ENCODE assay signal across 17 cellular contexts in the genomic region with DNA sequence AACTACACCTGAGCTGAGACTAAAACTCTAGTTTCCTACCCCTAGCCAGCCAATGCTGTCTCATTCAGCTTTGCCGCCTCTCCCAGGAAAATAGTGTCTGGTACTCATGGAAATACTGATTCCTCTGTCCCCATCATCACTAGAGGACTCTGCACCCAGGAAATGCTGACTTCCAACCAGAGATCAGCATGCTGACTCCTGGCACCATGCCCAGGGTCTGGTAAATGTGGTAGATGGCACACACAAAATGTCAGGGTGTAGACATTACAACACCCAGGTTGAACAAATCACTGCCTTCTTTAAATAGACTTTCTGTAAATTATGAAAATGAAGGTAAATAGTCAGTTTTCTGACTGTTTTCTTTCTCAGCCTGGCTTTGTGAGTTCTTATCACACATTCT.
A peak's percentile ranks its signal among the peaks of the same experiment; 100 is the strongest.
DNase-seq lines count a peak whose midpoint lies in the region; ATAC-seq and TF ChIP-seq lines count a peak whose summit lies in the region.
"Had no signal": no experiment of that assay in that cellular context is flagged by ENCODE, and none has a peak within 500 bp of the region (broad histone marks: within the 10 kb centered on the region; RNA-seq: fewer than 3 reads in every experiment).

No MANE protein-coding gene starts in this region.

- H3K36me3 Mint-ChIP-seq in chondrocyte (ENCODE audit: low read depth): peaks cover 2% of the 10 kb centered on the region
- H3K36me3 Mint-ChIP-seq: natural killer cell had no signal

- H3K9me3 Mint-ChIP-seq in chondrocyte (ENCODE audit: low read depth): peaks cover 9% of the 10 kb centered on the region
- H3K9me3 Mint-ChIP-seq: T-helper 1 cell treated with Interleukin-12 subunit alpha and Interleukin-12 subunit beta and Interleukin-4 antibody, amounts not matched to agents 30 μg/mL and 1 μg/mL, for 36 hours had no signal

- no peak for TF ChIP-seq EP300 in stomach (IDR thresholded peaks at IDR 0.05)

- 24 to 90% (median 55%) methylated on average over 1 of the region's 1 CpG for WGBS in stomach, 5 donors

- H3K27ac Mint-ChIP-seq in chondrocyte (ENCODE audit: unreplicated experiment): no peak overlapping the region
- H3K27ac Mint-ChIP-seq: activated T-cell treated with anti-CD3 and anti-CD28 coated beads, Interleukin-2, amount 50 U/mL, for 72 hours; natural killer cell; T-helper 1 cell treated with Interleukin-12 subunit alpha and Interleukin-12 subunit beta and Interleukin-4 antibody, amounts not matched to agents 30 μg/mL and 1 μg/mL, for 36 hours had no signal

- no peak overlapping the region for H3K4me3 ChIP-seq in stomach
- H3K4me3 ChIP-seq: gastrocnemius medialis had no signal

- H3K27ac ChIP-seq in stomach: no peak overlapping the region
- H3K27ac ChIP-seq: gastrocnemius medialis had no signal

- intact Hi-C loops in left cardiac atrium (cut with DNase I): no loop called here
- intact Hi-C loops in Right ventricle myocardium inferior (cut with DNase I): no loop called here
- intact Hi-C loops in stomach (cut with DNase I; ENCODE audit: low total_unique reads): no loop called here

- H3K36me3 ChIP-seq in stomach: no peaks in the 10 kb centered on the region
- H3K36me3 ChIP-seq: gastrocnemius medialis had no signal

- H3K4me1 Mint-ChIP-seq in chondrocyte (ENCODE audit: low read depth): peaks cover 3% of the 10 kb centered on the region
- H3K4me1 Mint-ChIP-seq: natural killer cell had no signal

- peak; percentile 11 for TF ChIP-seq CTCF in chondrocyte (IDR thresholded peaks at IDR 0.05)
- no peak for TF ChIP-seq CTCF in stomach (IDR thresholded peaks at IDR 0.05)

- ATAC-seq in left cardiac atrium (no peak), Right ventricle myocardium inferior (no peak), GM21786 (IDR thresholded peaks at IDR 0.05; ENCODE audit: unreplicated experiment) (no peak), HG02798 (IDR thresholded peaks at IDR 0.05; ENCODE audit: poor library complexity, unreplicated experiment) (no peak)
- ATAC-seq: activated T-cell treated with anti-CD3 and anti-CD28 coated beads, Interleukin-2, amount 50 U/mL, for 72 hours; gastrocnemius medialis; natural killer cell had no signal

- TF ChIP-seq POLR2A in stomach (IDR thresholded peaks at IDR 0.05): no peak

- no peaks in the 10 kb centered on the region for H3K4me1 ChIP-seq in stomach

- peaks cover 18% of the 10 kb centered on the region for H3K27me3 Mint-ChIP-seq in chondrocyte (ENCODE audit: low read depth)

- H3K4me3 Mint-ChIP-seq in chondrocyte (ENCODE audit: unreplicated experiment): no peak overlapping the region
- H3K4me3 Mint-ChIP-seq: activated T-cell treated with anti-CD3 and anti-CD28 coated beads, Interleukin-2, amount 50 U/mL, for 72 hours; natural killer cell; T-helper 1 cell treated with Interleukin-12 subunit alpha and Interleukin-12 subunit beta and Interleukin-4 antibody, amounts not matched to agents 30 μg/mL and 1 μg/mL, for 36 hours had no signal

- H3K9me3 ChIP-seq in stomach: no peaks in the 10 kb centered on the region
- H3K9me3 ChIP-seq: gastrocnemius medialis had no signal

- peak; percentile 22 for DNase-seq in left cardiac atrium
- no peak for DNase-seq in Right ventricle myocardium inferior (ENCODE audit: missing footprints)
- DNase-seq in NCI-H1092 treated with DMSO at 0.1 percent for 48 hours (lab: John Stamatoyannopoulos, UW): peak; percentile 29
- no peak for DNase-seq in chondrocyte (ENCODE audit: low spot score)
- DNase-seq in stomach: peak; percentile 47
- no peak for DNase-seq in SW480 (ENCODE audit: low spot score)
- DNase-seq: activated CD4-positive, alpha-beta T cell treated with anti-CD3 and anti-CD28 coated beads for 4 hours; activated T-cell treated with anti-CD3 and anti-CD28 coated beads, Interleukin-2, amount 50 U/mL, for 72 hours; gastrocnemius medialis; GDM1; kidney; natural killer cell; NCI-H1417 treated with DMSO at 0.1 percent for 48 hours; stimulated activated naive CD4-positive, alpha-beta T cell treated with Interleukin-2 at 50 U/mL for 16 hours had no signal

- no peaks in the 10 kb centered on the region for H3K27me3 ChIP-seq in stomach
- H3K27me3 ChIP-seq: gastrocnemius medialis had no signal

Comparison
In these comparisons a context has a peak if more than half of its experiments do, and no peak if none do; other contexts are left out.
1. DNase-seq: peak in left cardiac atrium (single experiment), NCI-H1092 treated with DMSO at 0.1 percent for 48 hours (single experiment) and stomach (single experiment); none in Right ventricle myocardium inferior (single experiment), chondrocyte (single experiment) and SW480 (single experiment).